In the genomic region with DNA sequence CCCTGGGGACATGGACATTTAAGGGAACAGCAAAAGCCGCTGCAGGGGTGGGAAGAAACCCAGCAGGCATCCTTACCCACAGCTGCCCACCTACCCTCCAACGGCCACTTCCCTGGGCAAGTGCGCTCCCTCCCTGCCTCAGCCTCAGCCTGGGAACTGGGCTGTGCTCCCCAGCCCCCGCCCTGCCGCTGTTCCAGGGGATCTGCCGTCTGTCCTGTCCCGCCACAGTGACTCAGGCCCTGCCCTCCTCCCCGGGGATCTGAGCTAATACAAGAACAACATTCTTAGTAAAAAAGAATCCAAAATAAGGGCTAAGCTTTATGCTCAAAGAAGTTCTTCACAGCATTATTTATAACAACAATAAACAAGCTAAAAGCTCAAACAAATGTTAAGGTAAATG, we compare ENCODE assay signal across 19 cellular contexts. TPM values are rescaled to one million over a fixed set of nuclear protein-coding genes. Genes with fewer than 3 reads are reported as not detected.
DNase-seq lines count a peak whose midpoint lies in the region; ATAC-seq and TF ChIP-seq lines count a peak whose summit lies in the region.
"Had no signal": no experiment of that assay in that cellular context is flagged by ENCODE, and none has a peak within 500 bp of the region (broad histone marks: within the 10 kb centered on the region; RNA-seq: fewer than 3 reads in every experiment).

No MANE protein-coding gene starts in this region.

- no peak overlapping the region for H2AFZ ChIP-seq in PC-3 (ENCODE audit: low read length)

- DNase-seq in Daoy (ENCODE audit: low read depth) (peak; percentile 29), PC-3 (peak; percentile 10), glutamatergic neuron (peak; percentile 62), psoas muscle (peak; percentile 73 to 83), inferior parietal cortex (ENCODE audit: extremely low spot score) (no peak), Peyer's patch (no peak), LoVo (ENCODE audit: low spot score) (no peak), foreskin keratinocyte (no peak)
- DNase-seq: activated CD4-positive, alpha-beta T cell treated with anti-CD3 and anti-CD28 coated beads for 4 hours; activated CD8-positive, alpha-beta memory T cell treated with anti-CD3 and anti-CD28 coated beads, Interleukin-2, amount 50 U/mL, for 48 hours; colonic mucosa; Kasumi-1; NCI-H146; NCI-H774; nucleus accumbens; stimulated activated CD4-positive, alpha-beta T cell treated with anti-CD3 and anti-CD28 coated beads, Interleukin-2, amount 100 ng/mL, for 24 hours had no signal

- no peak overlapping the region for H3K4me2 ChIP-seq in PC-3 (ENCODE audit: low read length)

- H3K9me3 ChIP-seq in PC-3 (ENCODE audit: low read length), result no peaks in the 10 kb centered on the region
- no peaks in the 10 kb centered on the region for H3K9me3 ChIP-seq in psoas muscle
- H3K9me3 ChIP-seq in Peyer's patch, result no peaks in the 10 kb centered on the region
- H3K9me3 ChIP-seq: colonic mucosa, gastrocnemius medialis had no signal

- H3K36me3 Mint-ChIP-seq in glutamatergic neuron (ENCODE audit: unreplicated experiment), result no peaks in the 10 kb centered on the region

- POLR2A ChIA-PET in PC-3 (lab: Charles Lee; ENCODE audit: unreplicated experiment), result interaction anchor here (0.6 kb wide), 1 partner anchor 105 kb away, joined by 3 read pairs; no protein-coding TSS in a partner anchor

- H4K20me1 ChIP-seq in PC-3 (ENCODE audit: low read length), result no peaks in the 10 kb centered on the region

- H3F3A ChIP-seq in PC-3 (ENCODE audit: low read length, unreplicated experiment), result no peaks in the 10 kb centered on the region

- peak overlapping the region; percentile 59 for H3K4me3 Mint-ChIP-seq in glutamatergic neuron (ENCODE audit: unreplicated experiment)

- H3K4me3 ChIP-seq in PC-3 (ENCODE audit: low read length), result no peak overlapping the region
- no peak overlapping the region for H3K4me3 ChIP-seq in psoas muscle
- H3K4me3 ChIP-seq in Peyer's patch, result no peak overlapping the region
- H3K4me3 ChIP-seq: colonic mucosa, gastrocnemius medialis had no signal

- H3K27ac Mint-ChIP-seq in glutamatergic neuron (ENCODE audit: unreplicated experiment), result peak overlapping the region; percentile 66

- CTCF ChIA-PET in PC-3 (lab: Charles Lee), result no interaction called here

- BruUV-seq in PC-3 (replicated peaks; lab: Mats Ljungman, UMichigan), result no TSS peak

- ATAC-seq in PC-3, result no peak; the same call in 1 of the 2 replicates
- ATAC-seq in psoas muscle, result peak in 1 of 4 donors; percentile 36
- no peak for ATAC-seq in foreskin keratinocyte
- ATAC-seq: Panc1, SK-N-SH treated with all-trans-retinoic acid at 6 μM for 48 hours had no signal

- H3K4me1 Mint-ChIP-seq in glutamatergic neuron (ENCODE audit: low read depth, unreplicated experiment), result peaks cover 29% of the 10 kb centered on the region

- no peaks in the 10 kb centered on the region for H3K79me2 ChIP-seq in PC-3 (ENCODE audit: low read length)

- H3K27ac ChIP-seq in PC-3 (ENCODE audit: low read length) (no peak overlapping the region), psoas muscle (no peak overlapping the region), Peyer's patch (no peak overlapping the region), foreskin keratinocyte (no peak overlapping the region)
- H3K27ac ChIP-seq: colonic mucosa, gastrocnemius medialis had no signal

- intact Hi-C loops in PC-3 (cut with micrococcal nuclease), result no loop called here
- intact Hi-C loops in psoas muscle (cut with DNase I), result no loop called here

- TF ChIP-seq POLR2A in Peyer's patch (IDR thresholded peaks at IDR 0.05), result no peak

- H3K9ac ChIP-seq in PC-3 (ENCODE audit: low read length), result no peak overlapping the region

- peaks cover 1% of the 10 kb centered on the region for H3K9me3 Mint-ChIP-seq in glutamatergic neuron (ENCODE audit: unreplicated experiment)

- H3K27me3 Mint-ChIP-seq in glutamatergic neuron (ENCODE audit: unreplicated experiment), result peaks cover 16% of the 10 kb centered on the region

- 51 to 72% (median 56%) methylated on average over 7 to 8 of the region's 8 CpGs for WGBS in psoas muscle, 3 donors

- H3K4me1 ChIP-seq in PC-3 (ENCODE audit: insufficient read depth, low read length) (0 out of 2 replicates have a peak, but pooled peaks cover 4% of the 10 kb centered on the region), psoas muscle (peaks cover 10% of the 10 kb centered on the region), Peyer's patch (peaks cover 0 to 17% (median 6%) of the 10 kb centered on the region in 4 donors), foreskin keratinocyte (no peaks in the 10 kb centered on the region)
- H3K4me1 ChIP-seq: colonic mucosa had no signal

- TF ChIP-seq CTCF in PC-3 (conservative IDR thresholded peaks at IDR 0.05; ENCODE audit: low read depth, low read length), result no peak
- no peak for TF ChIP-seq CTCF in glutamatergic neuron (IDR thresholded peaks at IDR 0.05; ENCODE audit: partially characterized antibody, unreplicated experiment)
- no peak for TF ChIP-seq CTCF in psoas muscle (IDR thresholded peaks at IDR 0.05)
- TF ChIP-seq CTCF in Peyer's patch (IDR thresholded peaks at IDR 0.05), result no peak
- TF ChIP-seq CTCF in foreskin keratinocyte (conservative IDR thresholded peaks at IDR 0.05), result no peak

- H3K9me2 ChIP-seq in PC-3 (replicated peaks; ENCODE audit: low read length), result no peaks in the 10 kb centered on the region

- H3K36me3 ChIP-seq in PC-3 (ENCODE audit: low read depth, low read length) (no peaks in the 10 kb centered on the region), psoas muscle (ENCODE audit: insufficient read depth in 1 of 2, low read depth in 1 of 2) (no peaks in the 10 kb centered on the region), Peyer's patch (no peaks in the 10 kb centered on the region)
- H3K36me3 ChIP-seq: colonic mucosa, gastrocnemius medialis had no signal

- no peaks in the 10 kb centered on the region for H3K27me3 ChIP-seq in PC-3 (ENCODE audit: low read length)
- H3K27me3 ChIP-seq in psoas muscle (ENCODE audit: insufficient read depth in 3 of 3, low read length in 2 of 3), result peaks cover 0 to 3% (median under 1%) of the 10 kb centered on the region in 3 donors
- H3K27me3 ChIP-seq in Peyer's patch, result no peaks in the 10 kb centered on the region
- peaks cover 42% of the 10 kb centered on the region for H3K27me3 ChIP-seq in foreskin keratinocyte
- H3K27me3 ChIP-seq: colonic mucosa, gastrocnemius medialis had no signal

RNA-seq across cellular contexts. Expression of gene IQSEC1, which starts 7.4 kb away (rescaled TPM):
- 4.9 and 5.0 TPM in 2 replicates for total RNA-seq in Daoy (2014; rRNA removed; shearing (Covaris generic))
- 37.9 and 56.2 TPM in 2 replicates for total RNA-seq in PC-3 (2014; rRNA removed)
- 211 TPM for total RNA-seq in glutamatergic neuron (ENCODE audit: unreplicated experiment)
- total RNA-seq in psoas muscle, result 10 to 100 TPM; 28.0 to 45.4 (median 33.9) TPM
- 10 to 100 TPM in 2 of 3 donors, 1 to 10 TPM in 1; 8.6 to 22.0 (median 10.8) TPM for polyA plus RNA-seq in psoas muscle
- total RNA-seq in Peyer's patch, result 10 to 100 TPM; 13.7 to 59.4 (median 35.5) TPM
- total RNA-seq in foreskin keratinocyte, result 7.9 and 9.3 TPM in 2 replicates
- polyA plus RNA-seq in foreskin keratinocyte, result 2.9 TPM in 2 replicates

Comparison
In these comparisons a context has a peak if more than half of its experiments do, and no peak if none do; other contexts are left out.
1. DNase-seq: peak in Daoy (single experiment), PC-3 (single experiment), glutamatergic neuron (single experiment) and psoas muscle (2 of 2); none in inferior parietal cortex (single experiment), Peyer's patch (0 of 3), LoVo (single experiment) and foreskin keratinocyte (0 of 2).